Comparison of ENCODE assay signal across 8 cellular contexts in genomic region chrX:103376118-103376978, GRCh38. TPM values are rescaled to one million over a fixed set of nuclear protein-coding genes. Genes with fewer than 3 reads are reported as not detected.
DNase-seq lines count a peak whose midpoint lies in the region; ATAC-seq and TF ChIP-seq lines count a peak whose summit lies in the region.

Gene BEX3 (plus strand): TSS chrX:103376538. CDS start chrX:103377522, 984 bp downstream.

- peak within 1 kb of the TSS; percentile 91 for H3K23ac ChIP-seq in neuronal stem cell (ENCODE audit: low read depth, low read length, poor library complexity)

- H3K4me3 ChIP-seq in neuronal stem cell (ENCODE audit: low read length in 2 of 2) (peak within 1 kb of the TSS; percentile 64 to 94), vagina (peak within 1 kb of the TSS; percentile 59 to 68)

- H2BK120ac ChIP-seq in neuronal stem cell (ENCODE audit: low read depth, low read length): no peak within 1 kb of the TSS

- H4K91ac ChIP-seq in neuronal stem cell (ENCODE audit: low read depth, low read length, poor library complexity): no peak within 1 kb of the TSS

- H3K14ac ChIP-seq in neuronal stem cell (ENCODE audit: low read length): no peak within 1 kb of the TSS

- H4K8ac ChIP-seq in neuronal stem cell (ENCODE audit: low read depth, low read length): no peak within 1 kb of the TSS

- ATAC-seq in Right ventricle myocardium inferior (peak; percentile 81), GM21360 (IDR thresholded peaks at IDR 0.05; ENCODE audit: unreplicated experiment) (no peak)

- H3K79me1 ChIP-seq in neuronal stem cell (ENCODE audit: low read depth, low read length): no peaks in the 10 kb centered on the region

- H3K27me3 ChIP-seq in neuronal stem cell (ENCODE audit: control insufficient read depth in 3 of 3, insufficient read depth in 3 of 3, low read depth in 1 of 3, low read length in 3 of 3) (no peaks in the 10 kb centered on the region), vagina (no peaks in the 10 kb centered on the region)

- H3K27ac ChIP-seq in adipose tissue (ENCODE audit: low read depth, low read length) (no peak within 1 kb of the TSS), neuronal stem cell (replicated peaks; ENCODE audit: low read length) (peak within 1 kb of the TSS; percentile 71), vagina (peak within 1 kb of the TSS; percentile 88)

- no peak for TF ChIP-seq CTCF in vagina (IDR thresholded peaks at IDR 0.05)

- H2AK5ac ChIP-seq in neuronal stem cell (ENCODE audit: low read depth, low read length): no peak within 1 kb of the TSS

- 4 to 35% (median 11%) methylated on average over 17 to 60 of the region's 62 CpGs for WGBS in adipose tissue, 3 donors
- WGBS in neuronal stem cell (ENCODE audit: extremely low coverage in 2 of 2, insufficient read length in 2 of 2, insufficient replicate concordance in 1 of 2), 2 donors: no CpG with 5 or more reads among the region's 62 CpGs

- H3K36me3 ChIP-seq in neuronal stem cell (replicated peaks in 1 of 2; ENCODE audit: control insufficient read depth in 2 of 2, insufficient read depth in 2 of 2, low read length in 2 of 2) (peaks cover 0 to 24% of the 10 kb centered on the region in 2 donors), vagina (no peaks in the 10 kb centered on the region)

- H3K9me3 ChIP-seq in neuronal stem cell (replicated peaks in 1 of 2; ENCODE audit: control insufficient read depth in 2 of 2, insufficient read depth in 1 of 2, low read depth in 1 of 2, low read length in 2 of 2) (no peaks in the 10 kb centered on the region), vagina (no peaks in the 10 kb centered on the region)

- H3K9ac ChIP-seq in neuronal stem cell (ENCODE audit: low read depth, low read length, poor library complexity): peak within 1 kb of the TSS; percentile 84

- DNase-seq in AG20443 (ENCODE audit: low spot score) (peak; percentile 70), HT1080 (ENCODE audit: low read depth) (peak; percentile 58), RKO (ENCODE audit: low spot score) (peak; percentile 65), Right ventricle myocardium inferior (ENCODE audit: missing footprints) (peak; percentile 71), neuronal stem cell (ENCODE audit: low spot score) (no peak), vagina (ENCODE audit: extremely low spot score in 2 of 2) (no peak)

- H3K4ac ChIP-seq in neuronal stem cell (ENCODE audit: low read length): no peak within 1 kb of the TSS

- no peak within 1 kb of the TSS for H2BK5ac ChIP-seq in neuronal stem cell (ENCODE audit: low read length)

- H2BK15ac ChIP-seq in neuronal stem cell (ENCODE audit: low read length): no peak within 1 kb of the TSS

- peak within 1 kb of the TSS; percentile 86 for H2AFZ ChIP-seq in neuronal stem cell (ENCODE audit: low read length)

- intact Hi-C loops in Right ventricle myocardium inferior (cut with DNase I): no loop called here
- intact Hi-C loops in vagina (cut with DNase I): no loop called here

- TF ChIP-seq POLR2A in vagina (IDR thresholded peaks at IDR 0.05): peak in 1 of 2 donors; percentile 39

- H3K4me1 ChIP-seq in neuronal stem cell (ENCODE audit: control insufficient read depth in 2 of 2, insufficient read depth in 1 of 2, low read depth in 1 of 2, low read length in 2 of 2) (peaks cover 0 to 2% of the 10 kb centered on the region in 2 donors), vagina (no peaks in the 10 kb centered on the region)

- peak within 1 kb of the TSS; percentile 66 for H3K4me2 ChIP-seq in neuronal stem cell (ENCODE audit: insufficient read depth, low read length, poor library complexity, severe bottlenecking)

- H3K18ac ChIP-seq in neuronal stem cell (ENCODE audit: low read length): peak within 1 kb of the TSS; percentile 85

- no peak within 1 kb of the TSS for H2BK12ac ChIP-seq in neuronal stem cell (ENCODE audit: low read length)

RNA-seq across cellular contexts. Expression of gene BEX3, which starts in this region (rescaled TPM):
- 198 and 210 TPM in 2 replicates for total RNA-seq in HT1080 (2014; rRNA removed; shearing (Covaris generic))
- 231 and 253 TPM in 2 replicates for polyA plus RNA-seq in HT1080 (2015; cell fraction: cytosol; rRNA removed)
- polyA plus RNA-seq in HT1080 (2015; cell fraction: nucleus; rRNA removed): 98.4 and 111 TPM in 2 replicates
- 100 to 1,000 TPM in 1 of 3 donors, 10 to 100 TPM in 2; 46.8 to 174 (median 89.2) TPM for polyA plus RNA-seq in adipose tissue
- 158 TPM for total RNA-seq in Right ventricle myocardium inferior
- polyA plus RNA-seq in neuronal stem cell (2013, experiment 1 of 2): 358 TPM
- 360 TPM for polyA plus RNA-seq in neuronal stem cell (2013, experiment 2 of 2)
- total RNA-seq in vagina: 77.8 TPM

Comparison
In these comparisons a context has a peak if more than half of its experiments do, and no peak if none do; other contexts are left out.
1. DNase-seq: peak in AG20443 (single experiment), HT1080 (single experiment), RKO (single experiment) and Right ventricle myocardium inferior (single experiment); none in neuronal stem cell (single experiment) and vagina (0 of 2).